8 cellular contexts compared by ENCODE assay signal in the genomic region with DNA sequence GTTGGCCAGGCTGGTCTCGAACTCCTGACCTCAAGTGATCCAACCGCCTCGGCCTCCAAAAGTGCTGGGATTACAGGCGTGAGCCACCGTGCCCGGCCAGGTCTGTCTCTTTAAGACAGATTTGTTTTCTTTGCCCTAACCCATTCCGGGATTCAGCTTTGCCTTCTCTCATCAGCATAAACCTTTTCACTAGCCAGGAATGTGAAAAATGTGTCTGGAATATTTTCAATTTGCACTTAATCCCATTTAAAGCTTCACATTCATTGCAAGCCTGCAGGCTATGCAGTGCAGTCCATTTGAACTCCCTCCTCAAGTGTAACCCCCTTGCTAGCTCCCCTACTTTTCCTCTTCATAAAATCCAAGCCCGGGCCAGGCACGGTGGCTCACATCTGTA. TPM values are rescaled to one million over a fixed set of nuclear protein-coding genes. Genes with fewer than 3 reads are reported as not detected.
A peak's percentile ranks its signal among the peaks of the same experiment; 100 is the strongest.
DNase-seq lines count a peak whose midpoint lies in the region; ATAC-seq and FAIRE-seq lines count a peak whose summit lies in the region.

No MANE protein-coding gene starts in this region.

- no peaks in the 10 kb centered on the region for H3K36me3 Mint-ChIP-seq in activated T-cell treated with anti-CD3 and anti-CD28 coated beads, Interleukin-2, amount 50 U/mL, for 72 hours (ENCODE audit: insufficient read depth in 2 of 2)
- no peaks in the 10 kb centered on the region for H3K36me3 Mint-ChIP-seq in T-cell

- no peak for DNase-seq in activated T-cell treated with anti-CD3 and anti-CD28 coated beads, Interleukin-2, amount 50 U/mL, for 72 hours
- DNase-seq in activated T-cell treated with anti-CD3 and anti-CD28 coated beads, Interleukin-2, amount 50 U/mL, for 48 hours, result no peak
- DNase-seq in T-cell (no peak), fibroblast of the conjunctiva (ENCODE audit: low read depth) (peak; percentile 64), stromal cell of bone marrow (ENCODE audit: low read depth) (peak; percentile 17), frontal cortex (ENCODE audit: low spot score in 2 of 2) (no peak)

- no peaks in the 10 kb centered on the region for H3K27me3 Mint-ChIP-seq in activated T-cell treated with anti-CD3 and anti-CD28 coated beads, Interleukin-2, amount 50 U/mL, for 72 hours (ENCODE audit: low read depth)
- no peaks in the 10 kb centered on the region for H3K27me3 Mint-ChIP-seq in T-cell

- CTCF ChIA-PET in T-cell (lab: Charles Lee), result interaction anchor here in 1 of 2 donors (0.6 to 0.8 kb wide), 2 partner anchors 64 to 1186 kb away, joined by 3 to 4 read pairs; a partner anchor contains a TSS

- peaks cover 23% of the 10 kb centered on the region for H3K4me1 Mint-ChIP-seq in activated T-cell treated with anti-CD3 and anti-CD28 coated beads, Interleukin-2, amount 50 U/mL, for 72 hours (ENCODE audit: low read depth)
- peaks cover 14 to 18% (median 16%) of the 10 kb centered on the region in 3 donors for H3K4me1 Mint-ChIP-seq in T-cell

- no peaks in the 10 kb centered on the region for H3K9me3 Mint-ChIP-seq in activated T-cell treated with anti-CD3 and anti-CD28 coated beads, Interleukin-2, amount 50 U/mL, for 72 hours
- H3K9me3 Mint-ChIP-seq in T-cell, result no peaks in the 10 kb centered on the region

- no peak for FAIRE-seq in frontal cortex (lab: Jason Lieb, UNC)

- POLR2A ChIA-PET in T-cell (lab: Charles Lee), result interaction anchor here in 1 of 2 donors (0.5 kb wide), 1 partner anchor 55 kb away, joined by 5 read pairs; no protein-coding TSS in a partner anchor

- peak overlapping the region; percentile 72 for H3K27ac Mint-ChIP-seq in activated T-cell treated with anti-CD3 and anti-CD28 coated beads, Interleukin-2, amount 50 U/mL, for 72 hours
- H3K27ac Mint-ChIP-seq in T-cell, result peak overlapping the region; percentile 39 to 89

- no peak for ATAC-seq in activated T-cell treated with anti-CD3 and anti-CD28 coated beads, Interleukin-2, amount 50 U/mL, for 72 hours (replicated peaks in 1 of 2)
- no peak for ATAC-seq in T-cell (replicated peaks in 1 of 4)
- no peak for ATAC-seq in GM19397 (IDR thresholded peaks at IDR 0.05; ENCODE audit: unreplicated experiment)
- ATAC-seq in HG02588 (IDR thresholded peaks at IDR 0.05; ENCODE audit: unreplicated experiment), result no peak

- H3K4me3 Mint-ChIP-seq in activated T-cell treated with anti-CD3 and anti-CD28 coated beads, Interleukin-2, amount 50 U/mL, for 72 hours, result peak overlapping the region; percentile 87 to 99
- peak overlapping the region; percentile 88 to 98 (median 92) for H3K4me3 Mint-ChIP-seq in T-cell

RNA-seq across cellular contexts. Expression of a gene that starts 0.9 kb away (rescaled TPM):
- total RNA-seq in activated T-cell treated with anti-CD3 and anti-CD28 coated beads, Interleukin-2, amount 50 U/mL, for 72 hours, result 10 to 100 TPM; 30.8 TPM
- total RNA-seq in T-cell (10 to 100 TPM; 26.6 to 49.0 (median 46.8) TPM), frontal cortex (26.1 TPM)

RNA-seq across cellular contexts. Expression of a gene that starts 29.7 kb away (rescaled TPM):
- total RNA-seq in activated T-cell treated with anti-CD3 and anti-CD28 coated beads, Interleukin-2, amount 50 U/mL, for 72 hours, result 1 to 10 TPM in 1 of 2 donors, under 1 TPM in 1; 0.55 to 1.1 TPM
- total RNA-seq in T-cell (1 to 10 TPM in 1 of 5 donors, under 1 TPM in 3, not detected in 1; 0.36 to 1.1 (median 0.59) TPM), frontal cortex (2.9 TPM)

Comparison
In these comparisons a context has a peak if more than half of its experiments do, and no peak if none do; other contexts are left out.
1. DNase-seq: peak in fibroblast of the conjunctiva (single experiment) and stromal cell of bone marrow (single experiment); none in activated T-cell treated with anti-CD3 and anti-CD28 coated beads, Interleukin-2, amount 50 U/mL, for 72 hours (0 of 2), activated T-cell treated with anti-CD3 and anti-CD28 coated beads, Interleukin-2, amount 50 U/mL, for 48 hours (0 of 2), T-cell (0 of 34) and frontal cortex (0 of 2).